Comparison of ENCODE assay signal across 8 cellular contexts in genomic region chr5:149731617-149732400, GRCh38. TPM values are rescaled to one million over a fixed set of nuclear protein-coding genes. Genes with fewer than 3 reads are reported as not detected.
DNase-seq lines count a peak whose midpoint lies in the region; ATAC-seq and TF ChIP-seq lines count a peak whose summit lies in the region.

No MANE protein-coding gene starts in this region.

- H3K9ac ChIP-seq in BLaER1 treated with 17β-estradiol and CSF1 and Interleukin-3, amounts not matched to agents 10 nM and 100 nM, result peak overlapping the region; percentile 77 to 95 (median 91)

- ATAC-seq in GM19395 (IDR thresholded peaks at IDR 0.05; ENCODE audit: unreplicated experiment) (peak; percentile 55), HG03565 (IDR thresholded peaks at IDR 0.05; ENCODE audit: unreplicated experiment) (peak; percentile 21), omental fat pad (ENCODE audit: low FRiP score) (peak; percentile 63)

- peak overlapping the region; percentile 91 to 100 (median 98) for H3K4me2 ChIP-seq in BLaER1 treated with 17β-estradiol and CSF1 and Interleukin-3, amounts not matched to agents 10 nM and 100 nM

- H3K36me3 ChIP-seq in BLaER1 treated with 17β-estradiol and CSF1 and Interleukin-3, amounts not matched to agents 10 nM and 100 nM, result peaks cover 0 to 10% (median 0%) of the 10 kb centered on the region in 11 experiments; a peak in 4 of 22 replicates
- no peaks in the 10 kb centered on the region for H3K36me3 ChIP-seq in SJSA1
- no peaks in the 10 kb centered on the region for H3K36me3 ChIP-seq in testis (ENCODE audit: low read depth, missing control alignments)

- no peaks in the 10 kb centered on the region for H3K9me3 Mint-ChIP-seq in activated naive CD4-positive, alpha-beta T cell treated with anti-CD3 and anti-CD28 coated beads, Interleukin-2, amount 10 ng/mL, durations not matched to agents 7 days and 5 days
- H3K9me3 Mint-ChIP-seq in glutamatergic neuron (ENCODE audit: unreplicated experiment), result peaks cover 4% of the 10 kb centered on the region

- DNase-seq in SJSA1 (ENCODE audit: low read depth in 1 of 2, low spot score in 2 of 2) (peak; percentile 25 to 79), glutamatergic neuron (peak; percentile 69), omental fat pad (ENCODE audit: low spot score) (peak; percentile 79), testis (peak; percentile 92)
- DNase-seq in activated naive CD4-positive, alpha-beta T cell treated with anti-CD3 and anti-CD28 coated beads, Interleukin-2, amount 10 ng/mL, durations not matched to agents 7 days and 5 days, result peak; percentile 90

- H4K20me1 ChIP-seq in BLaER1 treated with 17β-estradiol and CSF1 and Interleukin-3, amounts not matched to agents 10 nM and 100 nM, result peaks cover 37 to 53% (median 52%) of the 10 kb centered on the region in 11 experiments; a peak in 21 of 22 replicates

- CTCF ChIA-PET in activated naive CD4-positive, alpha-beta T cell treated with anti-CD3 and anti-CD28 coated beads, Interleukin-2, amount 10 ng/mL, durations not matched to agents 7 days and 5 days (lab: Charles Lee), result no interaction called here

- peak overlapping the region; percentile 91 to 100 (median 96) for H3K4me3 ChIP-seq in BLaER1 treated with 17β-estradiol and CSF1 and Interleukin-3, amounts not matched to agents 10 nM and 100 nM
- H3K4me3 ChIP-seq in SJSA1, result peak overlapping the region; percentile 44
- peak overlapping the region; percentile 54 to 81 for H3K4me3 ChIP-seq in testis

- H3K27ac Mint-ChIP-seq in activated naive CD4-positive, alpha-beta T cell treated with anti-CD3 and anti-CD28 coated beads, Interleukin-2, amount 10 ng/mL, durations not matched to agents 7 days and 5 days, result peak overlapping the region; percentile 85
- H3K27ac Mint-ChIP-seq in glutamatergic neuron (ENCODE audit: unreplicated experiment), result peak overlapping the region; percentile 62

- H3K9me3 ChIP-seq in BLaER1 treated with 17β-estradiol and CSF1 and Interleukin-3, amounts not matched to agents 10 nM and 100 nM (replicated peaks in 1 of 11), result no peaks in the 10 kb centered on the region
- H3K9me3 ChIP-seq in SJSA1 (replicated peaks), result no peaks in the 10 kb centered on the region
- no peaks in the 10 kb centered on the region for H3K9me3 ChIP-seq in testis

- no peaks in the 10 kb centered on the region for H3K36me3 Mint-ChIP-seq in activated naive CD4-positive, alpha-beta T cell treated with anti-CD3 and anti-CD28 coated beads, Interleukin-2, amount 10 ng/mL, durations not matched to agents 7 days and 5 days
- H3K36me3 Mint-ChIP-seq in glutamatergic neuron (ENCODE audit: unreplicated experiment), result no peaks in the 10 kb centered on the region

- peaks cover 27% of the 10 kb centered on the region for H3K27me3 Mint-ChIP-seq in activated naive CD4-positive, alpha-beta T cell treated with anti-CD3 and anti-CD28 coated beads, Interleukin-2, amount 10 ng/mL, durations not matched to agents 7 days and 5 days
- peaks cover 9% of the 10 kb centered on the region for H3K27me3 Mint-ChIP-seq in glutamatergic neuron (ENCODE audit: unreplicated experiment)

- peak overlapping the region; percentile 48 to 95 (median 88); a peak in 21 of 22 replicates for H3K27ac ChIP-seq in BLaER1 treated with 17β-estradiol and CSF1 and Interleukin-3, amounts not matched to agents 10 nM and 100 nM
- no peak overlapping the region for H3K27ac ChIP-seq in SJSA1
- peak overlapping the region; percentile 18 to 32 for H3K27ac ChIP-seq in testis

- peaks cover 7% of the 10 kb centered on the region for H3K4me1 Mint-ChIP-seq in activated naive CD4-positive, alpha-beta T cell treated with anti-CD3 and anti-CD28 coated beads, Interleukin-2, amount 10 ng/mL, durations not matched to agents 7 days and 5 days
- H3K4me1 Mint-ChIP-seq in glutamatergic neuron (ENCODE audit: low read depth, unreplicated experiment), result peaks cover 8% of the 10 kb centered on the region

- peak overlapping the region; percentile 83 for H3K4me3 Mint-ChIP-seq in activated naive CD4-positive, alpha-beta T cell treated with anti-CD3 and anti-CD28 coated beads, Interleukin-2, amount 10 ng/mL, durations not matched to agents 7 days and 5 days
- H3K4me3 Mint-ChIP-seq in glutamatergic neuron (ENCODE audit: unreplicated experiment), result peak overlapping the region; percentile 88

- no peak for TF ChIP-seq POLR2A in testis (IDR thresholded peaks at IDR 0.05)

- H3K27me3 ChIP-seq in BLaER1 treated with 17β-estradiol and CSF1 and Interleukin-3, amounts not matched to agents 10 nM and 100 nM, result peaks cover 0 to 19% (median 13%) of the 10 kb centered on the region in 11 experiments; a peak in 17 of 22 replicates
- H3K27me3 ChIP-seq in SJSA1 (replicated peaks) (peaks cover 65% of the 10 kb centered on the region), testis (no peaks in the 10 kb centered on the region)

- TF ChIP-seq CTCF in glutamatergic neuron (IDR thresholded peaks at IDR 0.05; ENCODE audit: partially characterized antibody, unreplicated experiment) (no peak), omental fat pad (IDR thresholded peaks at IDR 0.05) (peak in 1 of 3 donors; percentile 19), testis (IDR thresholded peaks at IDR 0.05) (no peak)

- intact Hi-C loops in testis (cut with DNase I; ENCODE audit: low total_unique reads), result no loop called here

- peaks cover 23 to 49% (median 35%) of the 10 kb centered on the region in 10 experiments for H3K4me1 ChIP-seq in BLaER1 treated with 17β-estradiol and CSF1 and Interleukin-3, amounts not matched to agents 10 nM and 100 nM
- peaks cover 24% of the 10 kb centered on the region for H3K4me1 ChIP-seq in SJSA1 (replicated peaks)
- no peaks in the 10 kb centered on the region for H3K4me1 ChIP-seq in testis

- WGBS in testis, 2 donors, result 0 to 2% methylated on average over 5 to 70 of the region's 79 CpGs

RNA-seq across cellular contexts. Expression of gene PPARGC1B, which starts 1.7 kb away (rescaled TPM):
- total RNA-seq in SJSA1 (2014; rRNA removed; shearing (Covaris generic)), result 0.60 and 0.71 TPM in 2 replicates
- total RNA-seq in glutamatergic neuron (ENCODE audit: unreplicated experiment) (4.4 TPM), omental fat pad (10 to 100 TPM in 3 of 4 donors, 1 to 10 TPM in 1; 8.7 to 15.2 (median 12.1) TPM), testis (1 to 10 TPM; 6.1 to 7.6 TPM)
- 2.3 TPM for polyA plus RNA-seq in testis (ENCODE audit: insufficient read depth, low read depth, low replicate concordance)

Comparison
In these comparisons a context has a peak if more than half of its experiments do, and no peak if none do; other contexts are left out.
1. H3K4me3 ChIP-seq: peak in every context shown above with its lines; median percentile 96 in BLaER1 treated with 17β-estradiol and CSF1 and Interleukin-3, amounts not matched to agents 10 nM and 100 nM; 68 in testis; 44 in SJSA1.